Comparison of ENCODE assay signal across 9 cellular contexts in the genomic region with DNA sequence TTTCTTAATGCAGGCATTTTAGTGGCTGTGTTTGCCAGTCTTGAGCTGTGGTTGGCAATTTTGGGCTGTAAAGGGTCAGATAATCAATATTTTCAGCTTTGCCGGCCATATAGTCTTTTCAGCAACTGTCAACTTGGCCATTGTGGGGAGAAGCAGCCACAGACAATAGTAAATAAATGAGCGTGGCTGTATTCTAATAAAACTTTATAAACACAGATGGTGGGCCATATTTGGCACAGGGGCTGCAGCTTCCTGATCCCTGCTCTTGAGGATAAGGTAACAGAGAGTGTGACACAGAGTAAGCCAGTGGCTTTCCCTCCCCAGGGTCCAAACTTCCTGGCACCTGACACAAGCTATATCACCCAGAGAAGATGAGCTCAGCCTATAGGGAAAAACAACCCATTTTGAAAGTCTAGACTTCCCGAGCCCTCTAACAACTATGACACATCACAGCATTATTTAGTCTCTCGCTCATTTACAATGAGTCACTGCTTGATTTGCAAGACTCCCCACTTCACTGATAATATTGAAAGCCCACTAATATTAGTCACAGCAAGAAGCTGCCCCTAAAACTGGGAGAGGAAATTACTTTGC.
DNase-seq lines count a peak whose midpoint lies in the region; ATAC-seq, FAIRE-seq and TF ChIP-seq lines count a peak whose summit lies in the region.
"Had no signal": no experiment of that assay in that cellular context is flagged by ENCODE, and none has a peak within 500 bp of the region (broad histone marks: within the 10 kb centered on the region; RNA-seq: fewer than 3 reads in every experiment).

No MANE protein-coding gene starts in this region.

- in situ Hi-C loops in HepG2 (cut with HindIII; ENCODE audit: extremely low pct_ligation_motif_present, low pct_unique_long_range_greater_than_20kb), result no loop called here

- 3% methylated on average over 4 of the region's 4 CpGs for WGBS in HepG2 (ENCODE audit: low lambda C conversion rate)
- 46% methylated on average over 4 of the region's 4 CpGs for WGBS in right lobe of liver (ENCODE audit: insufficient coverage, low coverage, low lambda C conversion rate, missing lambda C conversion rate)

- no peak for TF ChIP-seq RAD21 in HepG2 (CRISPR knock-in tag; IDR thresholded peaks at IDR 0.05)

- FAIRE-seq in HepG2 (lab: Jason Lieb, UNC), result no peak
- no peak for FAIRE-seq in bronchial epithelial cell (lab: Jason Lieb, UNC)

- H3K9me3 Mint-ChIP-seq in immature natural killer cell, result peaks cover 0 to 3% (median 0%) of the 10 kb centered on the region in 6 donors

- H3K4me1 Mint-ChIP-seq in immature natural killer cell, result no peaks in the 10 kb centered on the region

- POLR2A ChIA-PET in HepG2 (lab: Yijun Ruan, JAX), result no interaction called here

- no peak overlapping the region for H3K4me2 ChIP-seq in HepG2 (ENCODE audit: low read depth, low read length)
- H3K4me2 ChIP-seq: KMS-11 had no signal

- no peaks in the 10 kb centered on the region for H4K20me1 ChIP-seq in HepG2 (ENCODE audit: insufficient read depth, low read length)

- H3K27me3 ChIP-seq in HepG2 (ENCODE audit: control insufficient read depth in 1 of 2, insufficient read depth in 2 of 2, low read length in 2 of 2) (no peaks in the 10 kb centered on the region), right lobe of liver (no peaks in the 10 kb centered on the region), bronchial epithelial cell (ENCODE audit: control insufficient read depth, insufficient read depth, low read length) (no peaks in the 10 kb centered on the region)

- TF ChIP-seq EP300 in HepG2 (IDR thresholded peaks at IDR 0.05; ENCODE audit: low read depth in 2 of 2, low read length in 2 of 2) (no peak), HepG2 (CRISPR knock-in tag; IDR thresholded peaks at IDR 0.05; ENCODE audit: borderline replicate concordance) (no peak)

- no peak for TF ChIP-seq POLR2A in HepG2 (IDR thresholded peaks at IDR 0.05; ENCODE audit: insufficient read depth in 1 of 2, low read depth in 2 of 2, low read length in 2 of 2)
- TF ChIP-seq POLR2A in right lobe of liver (IDR thresholded peaks at IDR 0.05), result no peak

- no peak overlapping the region for H3K4me3 Mint-ChIP-seq in immature natural killer cell

- H2AFZ ChIP-seq in HepG2 (ENCODE audit: low read length), result no peak overlapping the region

- H3K27me3 Mint-ChIP-seq in immature natural killer cell (ENCODE audit: low read depth in 3 of 3), result peaks cover 0 to 10% (median 0%) of the 10 kb centered on the region in 3 donors

- H3K4me3 ChIP-seq in HepG2 (replicated peaks in 1 of 3; ENCODE audit: insufficient read depth in 1 of 3, low read depth in 2 of 3, low read length in 3 of 3) (no peak overlapping the region), right lobe of liver (no peak overlapping the region), bronchial epithelial cell (ENCODE audit: low read depth, low read length) (no peak overlapping the region)

- DNase-seq in HepG2 (ENCODE audit: low spot score) (peak; percentile 10), right lobe of liver (no peak), bronchial epithelial cell (ENCODE audit: low read depth) (peak; percentile 99), stromal cell of bone marrow (ENCODE audit: low read depth) (peak; percentile 22), immature natural killer cell (no peak), GM19238 (ENCODE audit: insufficient read length, low spot score) (no peak)

- no peak overlapping the region for H3K9ac ChIP-seq in HepG2 (ENCODE audit: insufficient read depth, low read depth, low read length)
- H3K9ac ChIP-seq: KMS-11 had no signal

- CTCF ChIA-PET in HepG2 (lab: Yijun Ruan, JAX; ENCODE audit: low intra/inter-chr PET ratio, low total read pairs), result no interaction called here

- no peaks in the 10 kb centered on the region for H3K36me3 Mint-ChIP-seq in immature natural killer cell

- ATAC-seq in HepG2, result no peak
- ATAC-seq in right lobe of liver, result no peak
- peak; percentile 62 for ATAC-seq in HG03565 (IDR thresholded peaks at IDR 0.05; ENCODE audit: unreplicated experiment)
- ATAC-seq in HG03039 (IDR thresholded peaks at IDR 0.05; ENCODE audit: unreplicated experiment), result no peak

- H3K9me3 ChIP-seq in HepG2 (ENCODE audit: low read length) (no peaks in the 10 kb centered on the region), right lobe of liver (no peaks in the 10 kb centered on the region)

- H3K27ac ChIP-seq in HepG2 (ENCODE audit: extremely low read length, insufficient read depth, low read length), result no peak overlapping the region
- no peak overlapping the region for H3K27ac ChIP-seq in right lobe of liver
- H3K27ac ChIP-seq: KMS-11 had no signal

- no peak overlapping the region for H3K27ac Mint-ChIP-seq in immature natural killer cell

- H3K4me1 ChIP-seq in HepG2 (ENCODE audit: insufficient read depth, low read length) (no peaks in the 10 kb centered on the region), right lobe of liver (no peaks in the 10 kb centered on the region)

- H3K36me3 ChIP-seq in HepG2 (replicated peaks in 1 of 2; ENCODE audit: control insufficient read depth in 1 of 2, insufficient read depth in 2 of 2, low read length in 2 of 2) (no peaks in the 10 kb centered on the region), right lobe of liver (no peaks in the 10 kb centered on the region), bronchial epithelial cell (ENCODE audit: control insufficient read depth, insufficient read depth, low read length) (no peaks in the 10 kb centered on the region)

- BruUV-seq in HepG2 (replicated peaks; lab: Mats Ljungman, UMichigan), result no TSS peak

- no peaks in the 10 kb centered on the region for H3K79me2 ChIP-seq in HepG2 (ENCODE audit: insufficient read depth, low read length)

- no peak for TF ChIP-seq CTCF in HepG2 (CRISPR knock-in tag; IDR thresholded peaks at IDR 0.05)
- no peak for TF ChIP-seq CTCF in right lobe of liver (IDR thresholded peaks at IDR 0.05)
- no peak for TF ChIP-seq CTCF in bronchial epithelial cell (IDR thresholded peaks at IDR 0.05; ENCODE audit: insufficient read depth, low read length, severe bottlenecking)

- intact Hi-C loops in HepG2 (cut with micrococcal nuclease; ENCODE audit: unreplicated experiment), result no loop called here
- intact Hi-C loops in right lobe of liver (cut with DNase I), result no loop called here

TF ChIP-seq in HepG2, 621 proteins besides CTCF, POLR2A, EP300 and RAD21 (continues in another document):
- no peak for TF ChIP-seq IKZF1 (IDR thresholded peaks at IDR 0.05)
- TF ChIP-seq NFKBIZ (CRISPR knock-in tag; IDR thresholded peaks at IDR 0.05), result no peak
- no peak for TF ChIP-seq TBP (CRISPR knock-in tag; IDR thresholded peaks at IDR 0.05)
- TF ChIP-seq ZMAT5 (CRISPR knock-in tag; IDR thresholded peaks at IDR 0.05; ENCODE audit: borderline replicate concordance, low read depth), result no peak
- TF ChIP-seq ZNF792 (CRISPR knock-in tag; IDR thresholded peaks at IDR 0.05), result no peak
- no peak for TF ChIP-seq DZIP1 (CRISPR knock-in tag; IDR thresholded peaks at IDR 0.05)
- no peak for TF ChIP-seq ASH2L (IDR thresholded peaks at IDR 0.05; ENCODE audit: insufficient read length, low read depth, low read length)
- no peak for TF ChIP-seq NFIC (IDR thresholded peaks at IDR 0.05; ENCODE audit: low read length)

Comparison
In these comparisons a context has a peak if more than half of its experiments do, and no peak if none do; other contexts are left out.
1. DNase-seq: peak in HepG2 (single experiment), bronchial epithelial cell (single experiment) and stromal cell of bone marrow (single experiment); none in right lobe of liver (0 of 3), immature natural killer cell (0 of 3) and GM19238 (single experiment).